8 cellular contexts compared by ENCODE assay signal in genomic region chr13:38350114-38350617, GRCh38. TPM values are rescaled to one million over a fixed set of nuclear protein-coding genes. Genes with fewer than 3 reads are reported as not detected.
A peak's percentile ranks its signal among the peaks of the same experiment; 100 is the strongest.
DNase-seq lines count a peak whose midpoint lies in the region; ATAC-seq and TF ChIP-seq lines count a peak whose summit lies in the region.

No MANE protein-coding gene starts in this region.

- H3K27ac ChIP-seq in neural progenitor cell, result no peak overlapping the region
- H3K27ac ChIP-seq in testis, result peak overlapping the region; percentile 76 to 90

- peak overlapping the region; percentile 84 for H3K4me2 ChIP-seq in neural progenitor cell

- H3K36me3 ChIP-seq in neural progenitor cell (no peaks in the 10 kb centered on the region), testis (ENCODE audit: low read depth, missing control alignments) (no peaks in the 10 kb centered on the region)

- TF ChIP-seq CTCF in neural progenitor cell (IDR thresholded peaks at IDR 0.05) (no peak), testis (IDR thresholded peaks at IDR 0.05) (no peak)

- H3K9me3 ChIP-seq in neural progenitor cell (ENCODE audit: low read depth) (no peaks in the 10 kb centered on the region), testis (no peaks in the 10 kb centered on the region)

- peaks cover 34% of the 10 kb centered on the region for H3K79me2 ChIP-seq in neural progenitor cell (ENCODE audit: low read depth)

- H3K27me3 ChIP-seq in neural progenitor cell (no peaks in the 10 kb centered on the region), testis (no peaks in the 10 kb centered on the region)

- peak overlapping the region; percentile 65 for H3K9ac ChIP-seq in neural progenitor cell

- H3K4me3 ChIP-seq in neural progenitor cell (peak overlapping the region; percentile 64), testis (peak overlapping the region; percentile 78 to 83)

- DNase-seq in NCI-H2227 (lab: John Stamatoyannopoulos, UW; ENCODE audit: unreplicated experiment) (peak; percentile 46), NCI-H2227 treated with DMSO at 0.1 percent for 48 hours (lab: John Stamatoyannopoulos, UW) (no peak), NCI-H526 (lab: John Stamatoyannopoulos, UW) (peak; percentile 69 to 80), fibroblast of peridontal ligament (ENCODE audit: extremely low read depth) (peak; percentile 71), neural progenitor cell (ENCODE audit: low spot score) (peak; percentile 61), testis (peak; percentile 83)
- DNase-seq in activated T-cell treated with anti-CD3 and anti-CD28 coated beads, Interleukin-2, amount 50 U/mL, for 4 hours, result peak; percentile 45

- peak overlapping the region; percentile 93 for H3K4me3 Mint-ChIP-seq in activated T-cell treated with anti-CD3 and anti-CD28 coated beads, Interleukin-2, amount 50 U/mL, for 4 hours
- H3K4me3 Mint-ChIP-seq in neural progenitor cell, result peak overlapping the region; percentile 96

- peak overlapping the region; percentile 94 for H3K27ac Mint-ChIP-seq in neural progenitor cell

- peak overlapping the region; percentile 89 for H2AFZ ChIP-seq in neural progenitor cell (replicated peaks)

- H3K27me3 Mint-ChIP-seq in activated T-cell treated with anti-CD3 and anti-CD28 coated beads, Interleukin-2, amount 50 U/mL, for 4 hours (ENCODE audit: low read depth), result no peaks in the 10 kb centered on the region
- no peaks in the 10 kb centered on the region for H3K27me3 Mint-ChIP-seq in neural progenitor cell (ENCODE audit: insufficient read depth, low read depth)

- H3K9me3 Mint-ChIP-seq in activated T-cell treated with anti-CD3 and anti-CD28 coated beads, Interleukin-2, amount 50 U/mL, for 4 hours, result no peaks in the 10 kb centered on the region
- no peaks in the 10 kb centered on the region for H3K9me3 Mint-ChIP-seq in neural progenitor cell

- H3K4me1 ChIP-seq in neural progenitor cell (peaks cover 12% of the 10 kb centered on the region), testis (peaks cover 4% of the 10 kb centered on the region)

- peak; percentile 41 for ATAC-seq in HG02870 (IDR thresholded peaks at IDR 0.05; ENCODE audit: unreplicated experiment)
- ATAC-seq in activated T-cell treated with anti-CD3 and anti-CD28 coated beads, Interleukin-2, amount 50 U/mL, for 4 hours, result peak; percentile 26 to 32

- 1% methylated on average over 19 of the region's 19 CpGs for whole genome bisulfite sequencing in testis, 2 donors

- no peak for TF ChIP-seq POLR2A in testis (IDR thresholded peaks at IDR 0.05)

- intact Hi-C loops in testis (cut with DNase I; ENCODE audit: low total_unique reads), result no loop called here

- H3K4me1 Mint-ChIP-seq in activated T-cell treated with anti-CD3 and anti-CD28 coated beads, Interleukin-2, amount 50 U/mL, for 4 hours (ENCODE audit: low read depth), result peaks cover 40% of the 10 kb centered on the region
- H3K4me1 Mint-ChIP-seq in neural progenitor cell, result peaks cover 22% of the 10 kb centered on the region

- H4K20me1 ChIP-seq in neural progenitor cell (ENCODE audit: low read depth), result no peaks in the 10 kb centered on the region

- peaks cover 24% of the 10 kb centered on the region for H3K36me3 Mint-ChIP-seq in activated T-cell treated with anti-CD3 and anti-CD28 coated beads, Interleukin-2, amount 50 U/mL, for 4 hours (ENCODE audit: insufficient read depth)
- peaks cover 3% of the 10 kb centered on the region for H3K36me3 Mint-ChIP-seq in neural progenitor cell

- no peaks in the 10 kb centered on the region for H3F3A ChIP-seq in neural progenitor cell (ENCODE audit: low read depth)

RNA-seq across cellular contexts. Expression of gene UFM1, which starts 0.5 kb away (rescaled TPM):
- 10 to 100 TPM; 72.3 to 97.6 (median 82.6) TPM for total RNA-seq in activated T-cell treated with anti-CD3 and anti-CD28 coated beads, Interleukin-2, amount 50 U/mL, for 4 hours
- total RNA-seq in neural progenitor cell (ENCODE audit: low replicate concordance) (52.8 and 76.0 TPM in 2 replicates), testis (10 to 100 TPM; 26.5 to 30.8 TPM)
- polyA plus RNA-seq in testis (ENCODE audit: insufficient read depth, low read depth, low replicate concordance), result 21.4 TPM
